Comparison of ENCODE assay signal across 28 cellular contexts in genomic region chr17:66939461-66940114, GRCh38. TPM values are rescaled to one million over a fixed set of nuclear protein-coding genes. Genes with fewer than 3 reads are reported as not detected.
"Had no signal": no experiment of that assay in that cellular context is flagged by ENCODE, and none has a peak within 500 bp of the region (broad histone marks: within the 10 kb centered on the region; RNA-seq: fewer than 3 reads in every experiment).

No MANE protein-coding gene starts in this region.

- FAIRE-seq: endothelial cell of umbilical vein, kidney, pancreas had no signal

- H3K27me3 ChIP-seq: body of pancreas, cardiac muscle cell, pancreas, right atrium auricular region had no signal

- H3K27ac ChIP-seq: adrenal gland, body of pancreas, cardiac muscle cell, neutrophil, pancreas, psoas muscle, right atrium auricular region, tibial nerve, VCaP had no signal

- ATAC-seq: activated T-cell treated with anti-CD3 and anti-CD28 coated beads, Interleukin-2, amount 50 U/mL, for 72 hours; body of pancreas; effector memory CD8-positive, alpha-beta T cell; pancreas; psoas muscle had no signal

- H3K27ac Mint-ChIP-seq: activated naive CD8-positive, alpha-beta T cell; activated T-cell treated with anti-CD3 and anti-CD28 coated beads, Interleukin-2, amount 50 U/mL, for 72 hours; effector memory CD8-positive, alpha-beta T cell; memory B cell had no signal

- H3K4me3 ChIP-seq: adrenal gland, body of pancreas, cardiac muscle cell, pancreas, psoas muscle, right atrium auricular region, tibial nerve had no signal

- H3K4me1 ChIP-seq: pancreas, psoas muscle had no signal

- H3K4me3 Mint-ChIP-seq: activated naive CD8-positive, alpha-beta T cell; activated T-cell treated with anti-CD3 and anti-CD28 coated beads, Interleukin-2, amount 50 U/mL, for 72 hours; effector memory CD8-positive, alpha-beta T cell; memory B cell had no signal

- H3K9me3 ChIP-seq: adrenal gland, body of pancreas, neutrophil, pancreas, psoas muscle had no signal

- H3K36me3 ChIP-seq: adrenal gland, cardiac muscle cell, neutrophil, pancreas, right atrium auricular region, tibial nerve had no signal

- DNase-seq: activated CD4-positive, alpha-beta T cell treated with anti-CD3 and anti-CD28 coated beads for 4 hours; activated CD4-positive, alpha-beta T cell treated with anti-CD3 and anti-CD28 coated beads, Interleukin-2, amount 50 U/mL, for 4 hours; activated naive CD4-positive, alpha-beta T cell; activated T-cell treated with anti-CD3 and anti-CD28 coated beads for 4 hours; activated T-cell treated with anti-CD3 and anti-CD28 coated beads, Interleukin-2, amount 50 U/mL, for 72 hours; adrenal gland; aorta; body of pancreas; cortex of kidney; effector memory CD8-positive, alpha-beta T cell; hippocampal formation; pancreas; psoas muscle; stimulated activated CD4-positive, alpha-beta T cell treated with anti-CD3 and anti-CD28 coated beads, Interleukin-2, amount 100 ng/mL, for 48 hours; stimulated activated naive CD4-positive, alpha-beta T cell treated with Interleukin-2 at 50 U/mL for 16 hours; T-helper 1 cell had no signal

RNA-seq across cellular contexts. Expression of gene CACNG4, which starts 24.9 kb away (rescaled TPM):
- total RNA-seq: activated T-cell treated with anti-CD3 and anti-CD28 coated beads, Interleukin-2, amount 50 U/mL, for 72 hours; aorta; endothelial cell of umbilical vein; fibroblast of lung; fibroblast of villous mesenchyme; mononuclear cell; psoas muscle had no signal
- polyA plus RNA-seq: aorta, endothelial cell of umbilical vein, fibroblast of lung had no signal
